ENCODE assay signal across 17 cellular contexts in genomic region chr5:180170111-180170809, GRCh38. TPM values are rescaled to one million over a fixed set of nuclear protein-coding genes. Genes with fewer than 3 reads are reported as not detected.
DNase-seq lines count a peak whose midpoint lies in the region; ATAC-seq and TF ChIP-seq lines count a peak whose summit lies in the region.
"Had no signal": no experiment of that assay in that cellular context is flagged by ENCODE, and none has a peak within 500 bp of the region (broad histone marks: within the 10 kb centered on the region; RNA-seq: fewer than 3 reads in every experiment).

No MANE protein-coding gene starts in this region.

- H3K9me3 Mint-ChIP-seq in osteocyte (ENCODE audit: unreplicated experiment), result no peaks in the 10 kb centered on the region
- H3K9me3 Mint-ChIP-seq: activated T-cell treated with anti-CD3 and anti-CD28 coated beads, Interleukin-2, amount 50 U/mL, for 4 hours; natural killer cell treated with Interleukin-12 subunit alpha and Interleukin-12 subunit beta and Interleukin-15 and Interleukin-18, amount 100 ng/mL, for 72 hours had no signal

- peaks cover 18% of the 10 kb centered on the region for H3K27me3 Mint-ChIP-seq in osteocyte (ENCODE audit: unreplicated experiment)

- intact Hi-C loops in left ventricle myocardium inferior (cut with micrococcal nuclease), result no loop called here

- no peak overlapping the region for H3K4me3 ChIP-seq in left ventricle myocardium inferior
- H3K4me3 ChIP-seq: tibial artery had no signal

- DNase-seq in Ammon's horn (ENCODE audit: low spot score) (peak; percentile 93), SK-N-DZ (ENCODE audit: low spot score) (peak; percentile 24), left ventricle myocardium inferior (no peak), osteocyte (ENCODE audit: extremely low spot score, unreplicated experiment) (peak; percentile 81), NCI-H1436 treated with DMSO at 0.1 percent for 48 hours (lab: John Stamatoyannopoulos, UW) (no peak)
- DNase-seq: ACHN; activated T-cell treated with anti-CD3 and anti-CD28 coated beads, Interleukin-2, amount 50 U/mL, for 4 hours; effector CD4-positive, alpha-beta T cell; HFFc6; left colon; NCI-H226; tibial artery had no signal

- no peaks in the 10 kb centered on the region for H3K9me3 ChIP-seq in left ventricle myocardium inferior (replicated peaks)
- H3K9me3 ChIP-seq: tibial artery had no signal

- peaks cover 10% of the 10 kb centered on the region for H3K4me1 Mint-ChIP-seq in osteocyte (ENCODE audit: unreplicated experiment)

- TF ChIP-seq CTCF in left ventricle myocardium inferior (IDR thresholded peaks at IDR 0.05; ENCODE audit: borderline replicate concordance) (no peak), osteocyte (IDR thresholded peaks at IDR 0.05) (no peak)

- H3K27ac Mint-ChIP-seq in osteocyte (ENCODE audit: unreplicated experiment), result no peak overlapping the region
- H3K27ac Mint-ChIP-seq: HFFc6; natural killer cell treated with Interleukin-12 subunit alpha and Interleukin-12 subunit beta and Interleukin-15 and Interleukin-18, amount 100 ng/mL, for 72 hours had no signal

- H3K36me3 ChIP-seq in left ventricle myocardium inferior, result no peaks in the 10 kb centered on the region
- H3K36me3 ChIP-seq: tibial artery had no signal

- ATAC-seq in GM18498 (IDR thresholded peaks at IDR 0.05; ENCODE audit: unreplicated experiment), result no peak
- no peak for ATAC-seq in GM21528 (IDR thresholded peaks at IDR 0.05; ENCODE audit: low FRiP score, unreplicated experiment)
- ATAC-seq in HG03135 (IDR thresholded peaks at IDR 0.05; ENCODE audit: unreplicated experiment), result no peak
- ATAC-seq: activated T-cell treated with anti-CD3 and anti-CD28 coated beads, Interleukin-2, amount 50 U/mL, for 4 hours; left colon had no signal

- H3K4me3 Mint-ChIP-seq in osteocyte (ENCODE audit: unreplicated experiment), result no peak overlapping the region
- H3K4me3 Mint-ChIP-seq: activated T-cell treated with anti-CD3 and anti-CD28 coated beads, Interleukin-2, amount 50 U/mL, for 4 hours; HFFc6; natural killer cell treated with Interleukin-12 subunit alpha and Interleukin-12 subunit beta and Interleukin-15 and Interleukin-18, amount 100 ng/mL, for 72 hours had no signal

- H3K36me3 Mint-ChIP-seq in osteocyte (ENCODE audit: unreplicated experiment), result no peaks in the 10 kb centered on the region
- H3K36me3 Mint-ChIP-seq: natural killer cell treated with Interleukin-12 subunit alpha and Interleukin-12 subunit beta and Interleukin-15 and Interleukin-18, amount 100 ng/mL, for 72 hours had no signal

- peak overlapping the region; percentile 39 for H3K27ac ChIP-seq in left ventricle myocardium inferior (replicated peaks)
- H3K27ac ChIP-seq: tibial artery had no signal

- peaks cover 20% of the 10 kb centered on the region for H3K27me3 ChIP-seq in left ventricle myocardium inferior (ENCODE audit: low read depth)

- peaks cover 29% of the 10 kb centered on the region for H3K4me1 ChIP-seq in left ventricle myocardium inferior
- H3K4me1 ChIP-seq: tibial artery had no signal

RNA-seq across cellular contexts. Expression of gene RASGEF1C, which starts 38.8 kb away (rescaled TPM):
- polyA plus RNA-seq in SK-N-DZ (2014; cell fraction: cytosol; rRNA removed), result not detected in 2 replicates
- not detected in 2 replicates for polyA plus RNA-seq in SK-N-DZ (2014; cell fraction: nucleus; rRNA removed)
- total RNA-seq in left ventricle myocardium inferior, result 0.27 TPM
- total RNA-seq in osteocyte, result not detected in 2 replicates
- total RNA-seq: activated T-cell treated with anti-CD3 and anti-CD28 coated beads, Interleukin-2, amount 50 U/mL, for 4 hours; HFFc6; natural killer cell treated with Interleukin-12 subunit alpha and Interleukin-12 subunit beta and Interleukin-15 and Interleukin-18, amount 100 ng/mL, for 72 hours; T-helper 1 cell treated with Interleukin-12 subunit alpha and Interleukin-12 subunit beta and Interleukin-4 antibody, amounts not matched to agents 30 ng/mL and 1 ng/mL, for 36 hours had no signal

Comparison
In these comparisons a context has a peak if more than half of its experiments do, and no peak if none do; other contexts are left out.
1. DNase-seq: peak in Ammon's horn (single experiment), SK-N-DZ (single experiment) and osteocyte (single experiment); none in left ventricle myocardium inferior (single experiment) and NCI-H1436 treated with DMSO at 0.1 percent for 48 hours (single experiment).